ENCODE assay signal across 15 cellular contexts in genomic region chr7:157615101-157615817, GRCh38.
DNase-seq lines count a peak whose midpoint lies in the region; ATAC-seq lines count a peak whose summit lies in the region.
"Had no signal": no experiment of that assay in that cellular context is flagged by ENCODE, and none has a peak within 500 bp of the region (broad histone marks: within the 10 kb centered on the region; RNA-seq: fewer than 3 reads in every experiment).

No MANE protein-coding gene starts in this region.

- no peak overlapping the region for H3K4me3 ChIP-seq in CD4-positive, CD25-positive, alpha-beta regulatory T cell (ENCODE audit: low read depth, low read length)

- peaks cover 19% of the 10 kb centered on the region for H3K4me1 ChIP-seq in CD4-positive, CD25-positive, alpha-beta regulatory T cell (ENCODE audit: control insufficient read depth, insufficient read depth, low read length, poor library complexity, severe bottlenecking)

- H3K4me1 Mint-ChIP-seq in CD4-positive, CD25-positive, alpha-beta regulatory T cell, result peaks cover 3 to 33% (median 11%) of the 10 kb centered on the region in 4 donors

- peak overlapping the region; percentile 41 for H3K27ac ChIP-seq in CD4-positive, CD25-positive, alpha-beta regulatory T cell (ENCODE audit: insufficient read depth, low read length, poor library complexity, severe bottlenecking)

- DNase-seq in CD4-positive, CD25-positive, alpha-beta regulatory T cell, result peak in 2 of 3 donors; percentile 58
- DNase-seq in NCI-H2171 treated with DMSO at 0.1 percent for 48 hours (lab: John Stamatoyannopoulos, UW) (peak; percentile 80), Right ventricle myocardium superior (peak; percentile 70), occipital lobe (lab: John Stamatoyannopoulos, UW) (peak; percentile 73), NCI-H1436 treated with DMSO at 0.1 percent for 48 hours (lab: John Stamatoyannopoulos, UW) (no peak), NCI-H146 treated with DMSO at 0.1 percent for 48 hours (lab: John Stamatoyannopoulos, UW; ENCODE audit: unreplicated experiment) (no peak)
- DNase-seq: activated CD4-positive, alpha-beta T cell treated with anti-CD3 and anti-CD28 coated beads, Interleukin-2, amount 10 ng/mL, durations not matched to agents 7 days and 5 days; activated T-cell treated with anti-CD3 and anti-CD28 coated beads, Interleukin-2, amount 50 U/mL, for 24 hours; erythroblast; NCI-H1092 treated with DMSO at 0.1 percent for 48 hours; NCI-H446; SK-N-SH; stimulated activated CD8-positive, alpha-beta memory T cell treated with anti-CD3 and anti-CD28 coated beads, Interleukin-4, amount 100 ng/mL, for 48 hours had no signal

- H3K4me3 Mint-ChIP-seq in CD4-positive, CD25-positive, alpha-beta regulatory T cell, result peak overlapping the region; percentile 29 to 97 (median 75)
- H3K4me3 Mint-ChIP-seq: activated CD4-positive, alpha-beta T cell treated with anti-CD3 and anti-CD28 coated beads, Interleukin-2, amount 10 ng/mL, durations not matched to agents 7 days and 5 days; activated T-cell treated with anti-CD3 and anti-CD28 coated beads, Interleukin-2, amount 50 U/mL, for 24 hours had no signal

- H3K27me3 Mint-ChIP-seq in CD4-positive, CD25-positive, alpha-beta regulatory T cell, result no peaks in the 10 kb centered on the region
- H3K27me3 Mint-ChIP-seq: activated CD4-positive, alpha-beta T cell treated with anti-CD3 and anti-CD28 coated beads, Interleukin-2, amount 10 ng/mL, durations not matched to agents 7 days and 5 days; activated T-cell treated with anti-CD3 and anti-CD28 coated beads, Interleukin-2, amount 50 U/mL, for 24 hours had no signal

- H3K27me3 ChIP-seq in CD4-positive, CD25-positive, alpha-beta regulatory T cell (ENCODE audit: control insufficient read depth, insufficient read depth, low read length), result no peaks in the 10 kb centered on the region

- ATAC-seq in CD4-positive, CD25-positive, alpha-beta regulatory T cell (ENCODE audit: low read depth in 2 of 2), result peak; percentile 6 to 32
- peak; percentile 64 for ATAC-seq in Right ventricle myocardium superior (ENCODE audit: poor library complexity)
- no peak for ATAC-seq in HG03521 (IDR thresholded peaks at IDR 0.05; ENCODE audit: unreplicated experiment)
- no peak for ATAC-seq in GM21717 (IDR thresholded peaks at IDR 0.05; ENCODE audit: unreplicated experiment)

- H3K9me3 ChIP-seq in CD4-positive, CD25-positive, alpha-beta regulatory T cell (ENCODE audit: control insufficient read depth in 2 of 2, low read length in 2 of 2), result no peaks in the 10 kb centered on the region
- H3K9me3 ChIP-seq: SK-N-SH had no signal

- H3K9me3 Mint-ChIP-seq in CD4-positive, CD25-positive, alpha-beta regulatory T cell, result no peaks in the 10 kb centered on the region
- H3K9me3 Mint-ChIP-seq: activated CD4-positive, alpha-beta T cell treated with anti-CD3 and anti-CD28 coated beads, Interleukin-2, amount 10 ng/mL, durations not matched to agents 7 days and 5 days; activated T-cell treated with anti-CD3 and anti-CD28 coated beads, Interleukin-2, amount 50 U/mL, for 24 hours had no signal

- intact Hi-C loops in Right ventricle myocardium superior (cut with DNase I), result no loop called here

- no peaks in the 10 kb centered on the region for H3K36me3 ChIP-seq in CD4-positive, CD25-positive, alpha-beta regulatory T cell (ENCODE audit: control insufficient read depth, insufficient read depth, low read length)

- H3K27ac Mint-ChIP-seq in CD4-positive, CD25-positive, alpha-beta regulatory T cell, result peak overlapping the region; percentile 20 to 90 (median 84)
- H3K27ac Mint-ChIP-seq: activated T-cell treated with anti-CD3 and anti-CD28 coated beads, Interleukin-2, amount 50 U/mL, for 24 hours had no signal

- no peaks in the 10 kb centered on the region for H3K36me3 Mint-ChIP-seq in CD4-positive, CD25-positive, alpha-beta regulatory T cell

Comparison
In these comparisons a context has a peak if more than half of its experiments do, and no peak if none do; other contexts are left out.
1. ATAC-seq: peak in CD4-positive, CD25-positive, alpha-beta regulatory T cell (2 of 2) and Right ventricle myocardium superior (single experiment); none in HG03521 (single experiment) and GM21717 (single experiment).
2. DNase-seq: peak in CD4-positive, CD25-positive, alpha-beta regulatory T cell (2 of 3), NCI-H2171 treated with DMSO at 0.1 percent for 48 hours (single experiment), Right ventricle myocardium superior (single experiment) and occipital lobe (single experiment); none in NCI-H1436 treated with DMSO at 0.1 percent for 48 hours (single experiment) and NCI-H146 treated with DMSO at 0.1 percent for 48 hours (single experiment).